Comparison of ENCODE assay signal across 11 cellular contexts in genomic region chr4:143359794-143360193, GRCh38. TPM values are rescaled to one million over a fixed set of nuclear protein-coding genes. Genes with fewer than 3 reads are reported as not detected.
A peak's percentile ranks its signal among the peaks of the same experiment; 100 is the strongest.
DNase-seq lines count a peak whose midpoint lies in the region; ATAC-seq, FAIRE-seq and TF ChIP-seq lines count a peak whose summit lies in the region.
"Had no signal": no experiment of that assay in that cellular context is flagged by ENCODE, and none has a peak within 500 bp of the region (broad histone marks: within the 10 kb centered on the region; RNA-seq: fewer than 3 reads in every experiment).

No MANE protein-coding gene starts in this region.

- no peak for TF ChIP-seq EP300 in upper lobe of left lung (IDR thresholded peaks at IDR 0.05)

- no peaks in the 10 kb centered on the region for H3K9me1 ChIP-seq in keratinocyte (ENCODE audit: control insufficient read depth, extremely low read depth, insufficient read depth, low read length)

- intact Hi-C loops in heart left ventricle (cut with DNase I): no loop called here

- TF ChIP-seq CTCF in heart left ventricle (IDR thresholded peaks at IDR 0.05) (no peak), right atrium auricular region (IDR thresholded peaks at IDR 0.05) (no peak), VCaP (conservative IDR thresholded peaks at IDR 0.05) (no peak), keratinocyte (optimal IDR thresholded peaks at IDR 0.05 in 1 of 3, IDR thresholded peaks at IDR 0.05 in 1 of 3, conservative IDR thresholded peaks at IDR 0.05 in 1 of 3; ENCODE audit: extremely low read depth in 1 of 3, insufficient read depth in 2 of 3, low read length in 3 of 3) (no peak), upper lobe of left lung (IDR thresholded peaks at IDR 0.05) (no peak)

- FAIRE-seq in keratinocyte (lab: Jason Lieb, UNC): peak; percentile 56
- FAIRE-seq: H1 had no signal

- H2AFZ ChIP-seq in keratinocyte (ENCODE audit: control insufficient read depth, low read length): no peak overlapping the region

- no peak overlapping the region for H3K4me3 ChIP-seq in heart left ventricle
- no peak overlapping the region for H3K4me3 ChIP-seq in right atrium auricular region
- H3K4me3 ChIP-seq in keratinocyte (ENCODE audit: control insufficient read depth in 2 of 3, extremely low read depth in 1 of 3, insufficient read depth in 2 of 3, low read depth in 1 of 3, low read length in 3 of 3): peak overlapping the region in 2 of 3 experiments; percentile 16 to 48
- no peak overlapping the region for H3K4me3 ChIP-seq in upper lobe of left lung

- no peaks in the 10 kb centered on the region for H3K9me3 ChIP-seq in heart left ventricle
- no peaks in the 10 kb centered on the region for H3K9me3 ChIP-seq in right atrium auricular region
- H3K9me3 ChIP-seq in keratinocyte (ENCODE audit: control insufficient read depth, low read depth, low read length): no peaks in the 10 kb centered on the region
- no peaks in the 10 kb centered on the region for H3K9me3 ChIP-seq in upper lobe of left lung

- TF ChIP-seq POLR2A in heart left ventricle (IDR thresholded peaks at IDR 0.05): no peak
- TF ChIP-seq POLR2A in upper lobe of left lung (IDR thresholded peaks at IDR 0.05): no peak

- peak overlapping the region; percentile 46 for H3K9ac ChIP-seq in keratinocyte (ENCODE audit: control insufficient read depth, extremely low read depth, insufficient read depth, low read length)

- H3K4me2 ChIP-seq in keratinocyte (ENCODE audit: control insufficient read depth, extremely low read depth, insufficient read depth, low read depth, low read length): peak overlapping the region; percentile 88

- dilution Hi-C loops in keratinocyte (cut with MboI; ENCODE audit: extremely low pct_ligation_motif_present, low sequenced_read_pairs): no loop called here

- H3K27ac ChIP-seq in heart left ventricle: peak overlapping the region in 9 of 12 donors; percentile 1 to 82 (median 39)
- peak overlapping the region in 1 of 2 donors; percentile 38 for H3K27ac ChIP-seq in right atrium auricular region
- peak overlapping the region; percentile 94 for H3K27ac ChIP-seq in VCaP
- peak overlapping the region; percentile 88 for H3K27ac ChIP-seq in keratinocyte (ENCODE audit: control insufficient read depth, insufficient read depth, low read length)
- H3K27ac ChIP-seq in upper lobe of left lung: peak overlapping the region; percentile 64 to 83 (median 78)

- H3K36me3 ChIP-seq in heart left ventricle (no peaks in the 10 kb centered on the region), right atrium auricular region (no peaks in the 10 kb centered on the region), keratinocyte (ENCODE audit: control insufficient read depth in 2 of 2, extremely low read depth in 1 of 2, insufficient read depth in 2 of 2, low read length in 2 of 2) (no peaks in the 10 kb centered on the region), upper lobe of left lung (no peaks in the 10 kb centered on the region)

- peaks cover 25% of the 10 kb centered on the region for H3K79me2 ChIP-seq in keratinocyte (ENCODE audit: control insufficient read depth, insufficient read depth, low read length)

- H3K27me3 ChIP-seq in heart left ventricle (no peaks in the 10 kb centered on the region), right atrium auricular region (no peaks in the 10 kb centered on the region), keratinocyte (ENCODE audit: control insufficient read depth, extremely low read depth, insufficient read depth, low read length) (no peaks in the 10 kb centered on the region), upper lobe of left lung (no peaks in the 10 kb centered on the region)

- no peaks in the 10 kb centered on the region for H4K20me1 ChIP-seq in keratinocyte (ENCODE audit: control insufficient read depth, extremely low read depth, insufficient read depth, low read length)

- DNase-seq in heart left ventricle (no peak), right atrium auricular region (ENCODE audit: low spot score) (no peak), keratinocyte (ENCODE audit: low read depth, low spot score) (no peak), upper lobe of left lung (no peak)
- DNase-seq in activated effector memory CD4-positive, alpha-beta T cell treated with Interleukin-2 at 50 U/mL for 16 hours: no peak
- DNase-seq: activated CD8-positive, alpha-beta memory T cell treated with anti-CD3 and anti-CD28 coated beads, Interleukin-2, amount 50 U/mL, for 48 hours; NCI-H2029 had no signal

- ATAC-seq in heart left ventricle (no peak), upper lobe of left lung (ENCODE audit: low FRiP score in 2 of 2) (no peak), HG03196 (IDR thresholded peaks at IDR 0.05; ENCODE audit: unreplicated experiment) (no peak), HG02973 (IDR thresholded peaks at IDR 0.05; ENCODE audit: unreplicated experiment) (no peak)

- H3K4me1 ChIP-seq in heart left ventricle: peaks cover 6 to 97% (median 79%) of the 10 kb centered on the region in 12 donors
- H3K4me1 ChIP-seq in right atrium auricular region: peaks cover 0 to 57% of the 10 kb centered on the region in 2 donors
- peaks cover 63% of the 10 kb centered on the region for H3K4me1 ChIP-seq in keratinocyte (ENCODE audit: control insufficient read depth, extremely low read depth, insufficient read depth, low read length)
- peaks cover 54 to 68% (median 57%) of the 10 kb centered on the region in 4 donors for H3K4me1 ChIP-seq in upper lobe of left lung

- WGBS in heart left ventricle, 4 donors: 73 to 85% (median 82%) methylated on average over 1 of the region's 1 CpG
- 70 to 73% methylated on average over 1 of the region's 1 CpG for WGBS in upper lobe of left lung, 2 donors

RNA-seq across cellular contexts. Expression of gene GAB1, which starts 23.1 kb away (rescaled TPM):
- total RNA-seq in heart left ventricle: 100 to 1,000 TPM in 3 of 9 donors, 10 to 100 TPM in 6; 49.4 to 130 (median 80.6) TPM
- 10 to 100 TPM; 15.3 to 25.2 TPM for polyA plus RNA-seq in heart left ventricle
- 10 to 100 TPM; 65.4 to 81.7 TPM for total RNA-seq in right atrium auricular region
- polyA plus RNA-seq in keratinocyte: 10.0 to 11.0 TPM (median 10.1 TPM) in 3 replicates
- polyA plus RNA-seq in keratinocyte (2011; ENCODE audit: low read depth): 25.5 TPM
- 4.4 and 9.5 TPM in 2 replicates for polyA plus RNA-seq in keratinocyte (2011; cell fraction: cytosol; rRNA removed)
- 17.9 and 22.6 TPM in 2 replicates for polyA plus RNA-seq in keratinocyte (2011; cell fraction: nucleus; rRNA removed)
- polyA plus RNA-seq in keratinocyte (2012; ENCODE audit: low replicate concordance): 5.8 and 13.5 TPM in 2 replicates
- 8.4 to 28.2 TPM (median 17.5 TPM) in 3 replicates for polyA minus RNA-seq in keratinocyte
- polyA minus RNA-seq in keratinocyte (2011; cell fraction: cytosol; rRNA and poly(A)+ RNA removed): 9.4 TPM
- polyA minus RNA-seq in keratinocyte (2011; cell fraction: nucleus; rRNA and poly(A)+ RNA removed): 21.0 and 38.9 TPM in 2 replicates
- total RNA-seq in upper lobe of left lung: 10 to 100 TPM; 47.1 to 77.6 (median 56.9) TPM

Comparison
In these comparisons a context has a peak if more than half of its experiments do, and no peak if none do; other contexts are left out.
1. H3K4me3 ChIP-seq: peak in keratinocyte (2 of 3); none in heart left ventricle (0 of 12), right atrium auricular region (0 of 2) and upper lobe of left lung (0 of 4).